ENCODE assay signal across 2 cellular contexts in the genomic region with DNA sequence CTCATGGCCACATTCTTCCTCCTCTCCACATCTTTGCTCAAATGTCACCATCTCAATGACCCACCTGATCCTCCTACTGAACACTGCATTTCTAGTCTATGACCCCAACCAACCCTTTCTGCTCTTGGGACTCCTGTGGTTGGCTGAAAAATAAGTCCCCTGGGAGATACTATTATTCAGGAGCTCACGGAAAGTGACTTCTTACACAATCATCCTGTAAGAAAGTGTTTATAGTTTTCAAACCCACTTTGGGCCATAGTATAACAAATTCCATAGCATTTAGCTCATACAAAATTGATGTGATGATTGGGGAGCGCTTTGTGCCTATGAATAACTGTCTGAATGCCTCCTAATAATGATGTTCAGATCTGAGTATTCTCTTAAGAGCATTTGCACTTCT.
A peak's percentile ranks its signal among the peaks of the same experiment; 100 is the strongest.
TF ChIP-seq lines count a peak whose summit lies in the region.

No MANE protein-coding gene starts in this region.

TF ChIP-seq in IMR-90, 13 proteins besides CTCF, POLR2A, EP300 and RAD21:
- peak; percentile 46; the same call in 1 of the 2 replicates for TF ChIP-seq CEBPB (IDR thresholded peaks at IDR 0.05; ENCODE audit: low read depth, low read length)
- TF ChIP-seq MXI1 (IDR thresholded peaks at IDR 0.05; ENCODE audit: borderline replicate concordance, low read depth, low read length) = no peak

TF ChIP-seq in GM23338, 12 proteins besides CTCF, POLR2A, EP300 and RAD21:
- TF ChIP-seq EZH2phosphoT487 (IDR thresholded peaks at IDR 0.05; ENCODE audit: unreplicated experiment) = no peak
- TF ChIP-seq, protein P1, sequence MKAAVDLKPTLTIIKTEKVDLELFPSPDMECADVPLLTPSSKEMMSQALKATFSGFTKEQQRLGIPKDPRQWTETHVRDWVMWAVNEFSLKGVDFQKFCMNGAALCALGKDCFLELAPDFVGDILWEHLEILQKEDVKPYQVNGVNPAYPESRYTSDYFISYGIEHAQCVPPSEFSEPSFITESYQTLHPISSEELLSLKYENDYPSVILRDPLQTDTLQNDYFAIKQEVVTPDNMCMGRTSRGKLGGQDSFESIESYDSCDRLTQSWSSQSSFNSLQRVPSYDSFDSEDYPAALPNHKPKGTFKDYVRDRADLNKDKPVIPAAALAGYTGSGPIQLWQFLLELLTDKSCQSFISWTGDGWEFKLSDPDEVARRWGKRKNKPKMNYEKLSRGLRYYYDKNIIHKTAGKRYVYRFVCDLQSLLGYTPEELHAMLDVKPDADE (IDR thresholded peaks at IDR 0.05) = no peak
- no peak for TF ChIP-seq REST (IDR thresholded peaks at IDR 0.05; ENCODE audit: unreplicated experiment)
- TF ChIP-seq EZH2 (IDR thresholded peaks at IDR 0.05; ENCODE audit: low read depth, unreplicated experiment) = no peak
